Comparison of ENCODE assay signal across 25 cellular contexts in genomic region chr1:229336345-229336744, GRCh38. TPM values are rescaled to one million over a fixed set of nuclear protein-coding genes. Genes with fewer than 3 reads are reported as not detected.
A peak's percentile ranks its signal among the peaks of the same experiment; 100 is the strongest.
DNase-seq lines count a peak whose midpoint lies in the region; ATAC-seq and TF ChIP-seq lines count a peak whose summit lies in the region.
"Had no signal": no experiment of that assay in that cellular context is flagged by ENCODE, and none has a peak within 500 bp of the region (broad histone marks: within the 10 kb centered on the region; RNA-seq: fewer than 3 reads in every experiment).

No MANE protein-coding gene starts in this region.

- no peak overlapping the region for H2AFZ ChIP-seq in OCI-LY7 (ENCODE audit: low read length)

- TF ChIP-seq CTCF in OCI-LY7 (conservative IDR thresholded peaks at IDR 0.05; ENCODE audit: low read length) = no peak

- peaks cover 38% of the 10 kb centered on the region for H3K36me3 Mint-ChIP-seq in stimulated activated effector memory CD8-positive, alpha-beta T cell treated with anti-CD3 and anti-CD28 coated beads, Interleukin-12 subunit alpha, Interleukin-12 subunit beta, amount 100 ng/mL, for 72 hours

- peaks cover 33% of the 10 kb centered on the region for H3K4me1 Mint-ChIP-seq in stimulated activated effector memory CD8-positive, alpha-beta T cell treated with anti-CD3 and anti-CD28 coated beads, Interleukin-12 subunit alpha, Interleukin-12 subunit beta, amount 100 ng/mL, for 72 hours

- H3K4me1 ChIP-seq in OCI-LY7 (ENCODE audit: insufficient read depth, low read length, poor library complexity, severe bottlenecking) = peaks cover 40% of the 10 kb centered on the region
- H3K4me1 ChIP-seq: pancreas had no signal

- peaks cover 25% of the 10 kb centered on the region for H3K36me3 ChIP-seq in OCI-LY7 (ENCODE audit: insufficient read depth, low read length)
- H3K36me3 ChIP-seq: esophagus squamous epithelium, gastrocnemius medialis, lower lobe of right lung, pancreas, upper lobe of left lung had no signal

- peaks cover 75% of the 10 kb centered on the region for H3K79me2 ChIP-seq in OCI-LY7 (ENCODE audit: insufficient read depth, low read depth, low read length)

- peak; percentile 12 for DNase-seq in NCI-H345 (lab: John Stamatoyannopoulos, UW)
- no peak for DNase-seq in NCI-H345 treated with DMSO at 0.1 percent for 48 hours (lab: John Stamatoyannopoulos, UW; ENCODE audit: unreplicated experiment)
- peak; percentile 63 for DNase-seq in NCI-H1694 (lab: John Stamatoyannopoulos, UW)
- DNase-seq in OCI-LY7 (ENCODE audit: low spot score) = peak; percentile 17
- DNase-seq in stimulated activated effector memory CD8-positive, alpha-beta T cell treated with anti-CD3 and anti-CD28 coated beads, Interleukin-12 subunit alpha, Interleukin-12 subunit beta, amount 100 ng/mL, for 72 hours (ENCODE audit: low spot score in 2 of 2) = no peak
- DNase-seq in stimulated activated CD4-positive, alpha-beta T cell treated with anti-CD3 and anti-CD28 coated beads, Interleukin-2, amount 100 ng/mL, for 48 hours = no peak
- DNase-seq in iPS-NIHi7 (ENCODE audit: extremely low spot score) = no peak
- no peak for DNase-seq in OCI-M2 (lab: John Stamatoyannopoulos, UW; ENCODE audit: unreplicated experiment)
- DNase-seq: activated CD4-positive, alpha-beta T cell treated with anti-CD3 and anti-CD28 coated beads, Interleukin-2, amount 50 U/mL, for 4 hours; activated effector memory CD4-positive, alpha-beta T cell treated with anti-CD3 and anti-CD28 coated beads, Interleukin-2, amount 50 U/mL, for 16 hours; C1 segment of cervical spinal cord; effector memory CD8-positive, alpha-beta T cell; esophagus squamous epithelium; gastrocnemius medialis; KBM-7; lower lobe of right lung; mucosa of descending colon; nephron progenitor cell; pancreas; right cardiac atrium; stimulated activated CD4-positive, alpha-beta T cell treated with anti-CD3 and anti-CD28 coated beads, Interleukin-4, amount 100 ng/mL, for 4 hours; upper lobe of left lung had no signal

- CTCF ChIA-PET in OCI-LY7 (lab: Charles Lee; ENCODE audit: unreplicated experiment) = no interaction called here

- 0 out of 2 replicates have a peak, but pooled peaks cover 3% of the 10 kb centered on the region for H4K20me1 ChIP-seq in OCI-LY7 (ENCODE audit: insufficient read depth, low read length)

- H3K27ac Mint-ChIP-seq in stimulated activated effector memory CD8-positive, alpha-beta T cell treated with anti-CD3 and anti-CD28 coated beads, Interleukin-12 subunit alpha, Interleukin-12 subunit beta, amount 100 ng/mL, for 72 hours = peak overlapping the region; percentile 68
- H3K27ac Mint-ChIP-seq: nephron progenitor cell, WTC11 had no signal

- H3K9me3 Mint-ChIP-seq in stimulated activated effector memory CD8-positive, alpha-beta T cell treated with anti-CD3 and anti-CD28 coated beads, Interleukin-12 subunit alpha, Interleukin-12 subunit beta, amount 100 ng/mL, for 72 hours = peaks cover 4% of the 10 kb centered on the region
- H3K9me3 Mint-ChIP-seq: effector memory CD8-positive, alpha-beta T cell had no signal

- intact Hi-C loops in OCI-LY7 (cut with micrococcal nuclease; ENCODE audit: unreplicated experiment) = no loop called here

- H3K4me3 ChIP-seq in OCI-LY7 (ENCODE audit: low read depth, low read length, poor library complexity, severe bottlenecking) = no peak overlapping the region
- H3K4me3 ChIP-seq: esophagus squamous epithelium, gastrocnemius medialis, lower lobe of right lung, mucosa of descending colon, pancreas, upper lobe of left lung had no signal

- H3K9me3 ChIP-seq in OCI-LY7 (ENCODE audit: low read length) = peaks cover 9% of the 10 kb centered on the region; the same call in 1 of the 2 replicates
- H3K9me3 ChIP-seq: gastrocnemius medialis, lower lobe of right lung, mucosa of descending colon, pancreas, upper lobe of left lung had no signal

- POLR2A ChIA-PET in OCI-LY7 (lab: Charles Lee) = interaction anchor here (0.6 to 1.0 kb wide), 3 partner anchors 12 to 109 kb away, joined by 3 to 5 read pairs (median 5); no protein-coding TSS in a partner anchor

- ATAC-seq in stimulated activated effector memory CD8-positive, alpha-beta T cell treated with anti-CD3 and anti-CD28 coated beads, Interleukin-12 subunit alpha, Interleukin-12 subunit beta, amount 100 ng/mL, for 72 hours = no peak
- ATAC-seq: effector memory CD8-positive, alpha-beta T cell; gastrocnemius medialis; HCT116; lower lobe of right lung; mucosa of descending colon; pancreas; right cardiac atrium; WTC11 had no signal

- H3K4me2 ChIP-seq in OCI-LY7 (ENCODE audit: low read length) = peak overlapping the region; percentile 23

- no peak overlapping the region for H3K27ac ChIP-seq in OCI-LY7 (ENCODE audit: low read depth, low read length, poor library complexity, severe bottlenecking)
- H3K27ac ChIP-seq: esophagus squamous epithelium, gastrocnemius medialis, lower lobe of right lung, pancreas, RWPE1, upper lobe of left lung had no signal

- BruUV-seq in OCI-LY7 (replicated peaks; lab: Mats Ljungman, UMichigan) = no TSS peak

- H3K4me3 Mint-ChIP-seq in stimulated activated effector memory CD8-positive, alpha-beta T cell treated with anti-CD3 and anti-CD28 coated beads, Interleukin-12 subunit alpha, Interleukin-12 subunit beta, amount 100 ng/mL, for 72 hours = peak overlapping the region; percentile 8
- H3K4me3 Mint-ChIP-seq: effector memory CD8-positive, alpha-beta T cell; nephron progenitor cell; WTC11 had no signal

- no peaks in the 10 kb centered on the region for H3K9me2 ChIP-seq in OCI-LY7 (ENCODE audit: insufficient read depth, low read length)

RNA-seq across cellular contexts. Expression of gene CCSAP, which starts 6.5 kb away (rescaled TPM):
- 9.3 and 10.5 TPM in 2 replicates for total RNA-seq in OCI-LY7 (2014; rRNA removed; shearing (Covaris generic))
- 15.7 and 16.9 TPM in 2 replicates for total RNA-seq in OCI-LY7 (2022)

Comparison
In these comparisons a context has a peak if more than half of its experiments do, and no peak if none do; other contexts are left out.
1. DNase-seq: peak in NCI-H345 (single experiment), NCI-H1694 (single experiment) and OCI-LY7 (single experiment); none in NCI-H345 treated with DMSO at 0.1 percent for 48 hours (single experiment), stimulated activated effector memory CD8-positive, alpha-beta T cell treated with anti-CD3 and anti-CD28 coated beads, Interleukin-12 subunit alpha, Interleukin-12 subunit beta, amount 100 ng/mL, for 72 hours (0 of 2), stimulated activated CD4-positive, alpha-beta T cell treated with anti-CD3 and anti-CD28 coated beads, Interleukin-2, amount 100 ng/mL, for 48 hours (0 of 2), iPS-NIHi7 (single experiment) and OCI-M2 (single experiment).